1 cellular context compared by ENCODE assay signal in genomic region chr6:47715782-47716181, GRCh38.
TF ChIP-seq lines count a peak whose summit lies in the region.

No MANE protein-coding gene starts in this region.

TF ChIP-seq in GM12878, 131 proteins besides CTCF, POLR2A, EP300 and RAD21 (continued from another document):
- no peak; the same call in 1 of the 2 replicates for TF ChIP-seq GABPA (IDR thresholded peaks at IDR 0.05; ENCODE audit: low read depth)
- TF ChIP-seq ZZZ3 (IDR thresholded peaks at IDR 0.05; ENCODE audit: control insufficient read depth, insufficient read length, low read depth): no peak
- TF ChIP-seq RBBP5 (conservative IDR thresholded peaks at IDR 0.05): no peak
- TF ChIP-seq SREBF1 (IDR thresholded peaks at IDR 0.05; ENCODE audit: low read length): no peak
- TF ChIP-seq ZNF384 (IDR thresholded peaks at IDR 0.05; ENCODE audit: borderline replicate concordance, low read depth, low read length): 0 out of 2 replicates have a peak, but pooled peaks have one; percentile 34
- no peak for TF ChIP-seq ZBTB33 (IDR thresholded peaks at IDR 0.05)
